Comparison of ENCODE assay signal across 10 cellular contexts in genomic region chr3:142850395-142851023, GRCh38. TPM values are rescaled to one million over a fixed set of nuclear protein-coding genes. Genes with fewer than 3 reads are reported as not detected.
DNase-seq lines count a peak whose midpoint lies in the region; ATAC-seq, FAIRE-seq and TF ChIP-seq lines count a peak whose summit lies in the region.
"Had no signal": no experiment of that assay in that cellular context is flagged by ENCODE, and none has a peak within 500 bp of the region (broad histone marks: within the 10 kb centered on the region; RNA-seq: fewer than 3 reads in every experiment).

No MANE protein-coding gene starts in this region.

- no peak for DNase-seq in Right ventricle myocardium inferior (ENCODE audit: missing footprints)
- DNase-seq in cardiac septum (ENCODE audit: low spot score): no peak
- DNase-seq in RCC 7860 (ENCODE audit: low spot score): peak; percentile 97
- peak; percentile 92 for DNase-seq in foreskin melanocyte
- DNase-seq in upper lobe of left lung: peak in 1 of 2 donors; percentile 86
- DNase-seq in effector memory CD4-positive, alpha-beta T cell: no peak
- no peak for DNase-seq in NCI-H774 (lab: John Stamatoyannopoulos, UW)

- no peaks in the 10 kb centered on the region for H3K9me3 ChIP-seq in upper lobe of left lung
- H3K9me3 ChIP-seq in effector memory CD4-positive, alpha-beta T cell (ENCODE audit: control insufficient read depth, low read length): no peaks in the 10 kb centered on the region
- H3K9me3 ChIP-seq: body of pancreas, psoas muscle had no signal

- TF ChIP-seq EP300 in upper lobe of left lung (IDR thresholded peaks at IDR 0.05): peak in 1 of 4 donors; percentile 69

- TF ChIP-seq POLR2A in upper lobe of left lung (IDR thresholded peaks at IDR 0.05): no peak

- H3K36me3 ChIP-seq in upper lobe of left lung: no peaks in the 10 kb centered on the region
- H3K36me3 ChIP-seq in effector memory CD4-positive, alpha-beta T cell (ENCODE audit: control insufficient read depth, insufficient read depth, low read length): no peaks in the 10 kb centered on the region

- H3K27me3 ChIP-seq in upper lobe of left lung: no peaks in the 10 kb centered on the region
- no peaks in the 10 kb centered on the region for H3K27me3 ChIP-seq in effector memory CD4-positive, alpha-beta T cell (replicated peaks; ENCODE audit: control insufficient read depth, insufficient read depth, low read length, poor library complexity, severe bottlenecking)
- H3K27me3 ChIP-seq: body of pancreas had no signal

- peak; percentile 71 for ATAC-seq in Right ventricle myocardium inferior
- peak; percentile 91 to 93 for ATAC-seq in upper lobe of left lung (ENCODE audit: low FRiP score in 2 of 2)
- no peak for ATAC-seq in GM21447 (IDR thresholded peaks at IDR 0.05; ENCODE audit: unreplicated experiment)
- ATAC-seq: body of pancreas had no signal

- intact Hi-C loops in Right ventricle myocardium inferior (cut with DNase I): loop anchor here (5.0 kb wide), 1 partner anchor 122 kb away; no protein-coding TSS in a partner anchor
- intact Hi-C loops in cardiac septum (cut with DNase I): no loop called here

- FAIRE-seq in RCC 7860 (lab: Jason Lieb, UNC): peak; percentile 98

- peak overlapping the region; percentile 7 to 58 (median 44) for H3K27ac ChIP-seq in upper lobe of left lung
- H3K27ac ChIP-seq in effector memory CD4-positive, alpha-beta T cell (ENCODE audit: insufficient read depth, low read length, poor library complexity, severe bottlenecking): no peak overlapping the region
- H3K27ac ChIP-seq: psoas muscle had no signal

- WGBS in upper lobe of left lung, 2 donors: 25 to 34% methylated on average over 2 of the region's 2 CpGs

- no peak for TF ChIP-seq CTCF in upper lobe of left lung (IDR thresholded peaks at IDR 0.05)

- peaks cover 0 to 17% (median 11%) of the 10 kb centered on the region in 4 donors for H3K4me1 ChIP-seq in upper lobe of left lung
- no peaks in the 10 kb centered on the region for H3K4me1 ChIP-seq in effector memory CD4-positive, alpha-beta T cell (ENCODE audit: control insufficient read depth, insufficient read depth, low read length, poor library complexity, severe bottlenecking)
- H3K4me1 ChIP-seq: psoas muscle had no signal

- no peak overlapping the region for H3K4me3 ChIP-seq in upper lobe of left lung
- H3K4me3 ChIP-seq in effector memory CD4-positive, alpha-beta T cell (ENCODE audit: insufficient read depth, low read depth, low read length, poor library complexity, severe bottlenecking): no peak overlapping the region
- H3K4me3 ChIP-seq: body of pancreas, psoas muscle had no signal

RNA-seq across cellular contexts. Expression of gene PCOLCE2, which starts 38.4 kb away (rescaled TPM):
- total RNA-seq in Right ventricle myocardium inferior (64.1 TPM), cardiac septum (42.2 TPM), upper lobe of left lung (10 to 100 TPM in 5 of 6 donors, 1 to 10 TPM in 1; 9.4 to 46.3 (median 17.9) TPM)

Comparison
In these comparisons a context has a peak if more than half of its experiments do, and no peak if none do; other contexts are left out.
1. DNase-seq: peak in RCC 7860 (single experiment) and foreskin melanocyte (single experiment); none in Right ventricle myocardium inferior (single experiment), cardiac septum (single experiment), effector memory CD4-positive, alpha-beta T cell (0 of 3) and NCI-H774 (single experiment).